In genomic region chr4:987689-988513, GRCh38 we compare ENCODE assay signal across 8 cellular contexts. TPM values are rescaled to one million over a fixed set of nuclear protein-coding genes. Genes with fewer than 3 reads are reported as not detected.
DNase-seq lines count a peak whose midpoint lies in the region; ATAC-seq and TF ChIP-seq lines count a peak whose summit lies in the region.

No MANE protein-coding gene starts in this region.

- peaks cover 0 to 2% of the 10 kb centered on the region in 2 donors for H3K36me3 Mint-ChIP-seq in CD4-positive, alpha-beta memory T cell

- WGBS in ovary, 3 donors: 55 to 65% (median 58%) methylated on average over 25 to 36 of the region's 36 CpGs

- POLR2A ChIA-PET in CD4-positive, alpha-beta memory T cell (lab: Charles Lee; ENCODE audit: partially characterized antibody): interaction anchor here (0.7 to 2.7 kb wide), 10 partner anchors 15 to 261 kb away, joined by 3 to 19 read pairs (median 4); partner anchors contain the start of genes CTBP1, DGKQ, GAK and TMEM175

- peaks cover 7 to 35% (median 15%) of the 10 kb centered on the region in 4 donors for H3K4me1 Mint-ChIP-seq in CD4-positive, alpha-beta memory T cell

- H3K27ac ChIP-seq in CD4-positive, alpha-beta memory T cell (ENCODE audit: low read depth, low read length): peak overlapping the region; percentile 60
- H3K27ac ChIP-seq in Peyer's patch (peak overlapping the region in 2 of 4 donors; percentile 79 to 86), ovary (peak overlapping the region in 1 of 2 donors; percentile 44)

- H3K4me1 ChIP-seq in CD4-positive, alpha-beta memory T cell (ENCODE audit: insufficient read depth, low read length): peaks cover 34% of the 10 kb centered on the region
- peaks cover 1 to 43% (median 16%) of the 10 kb centered on the region in 4 donors for H3K4me1 ChIP-seq in Peyer's patch
- peaks cover 14% of the 10 kb centered on the region for H3K4me1 ChIP-seq in ovary (ENCODE audit: insufficient read depth)

- H3K27me3 Mint-ChIP-seq in CD4-positive, alpha-beta memory T cell: no peaks in the 10 kb centered on the region

- H3K27me3 ChIP-seq in CD4-positive, alpha-beta memory T cell (ENCODE audit: insufficient read depth, low read length): no peaks in the 10 kb centered on the region
- H3K27me3 ChIP-seq in Peyer's patch (no peaks in the 10 kb centered on the region), ovary (no peaks in the 10 kb centered on the region)

- no peaks in the 10 kb centered on the region for H3K36me3 ChIP-seq in CD4-positive, alpha-beta memory T cell (ENCODE audit: insufficient read depth, low read length)
- H3K36me3 ChIP-seq in Peyer's patch (peaks cover 0 to 23% (median 0%) of the 10 kb centered on the region in 3 donors), ovary (no peaks in the 10 kb centered on the region)

- no peak for ATAC-seq in GM19035 (IDR thresholded peaks at IDR 0.05; ENCODE audit: unreplicated experiment)

- no peak for TF ChIP-seq EP300 in ovary (IDR thresholded peaks at IDR 0.05)

- peak overlapping the region in 5 of 7 donors; percentile 37 to 87 (median 57) for H3K27ac Mint-ChIP-seq in CD4-positive, alpha-beta memory T cell

- DNase-seq in CD4-positive, alpha-beta memory T cell: no peak
- no peak for DNase-seq in Peyer's patch
- no peak for DNase-seq in epithelial cell of proximal tubule (ENCODE audit: low read depth)
- peak in 2 of 5 donors; percentile 18 to 42 for DNase-seq in ovary
- DNase-seq in SIG-M5 treated with dmso at 0.1 percent for 504 hours (lab: John Stamatoyannopoulos, UW; ENCODE audit: unreplicated experiment): no peak
- no peak for DNase-seq in NCI-H774 (lab: John Stamatoyannopoulos, UW)
- DNase-seq in medulla oblongata (ENCODE audit: extremely low spot score): no peak

- TF ChIP-seq POLR2A in Peyer's patch (IDR thresholded peaks at IDR 0.05): no peak
- TF ChIP-seq POLR2A in ovary (IDR thresholded peaks at IDR 0.05): no peak

- H3K4me3 ChIP-seq in CD4-positive, alpha-beta memory T cell (ENCODE audit: low read length in 2 of 2): peak overlapping the region in 1 of 2 donors; percentile 83
- H3K4me3 ChIP-seq in Peyer's patch (peak overlapping the region; percentile 57 to 98 (median 72)), epithelial cell of proximal tubule (ENCODE audit: low read depth, low read length) (peak overlapping the region; percentile 72), ovary (peak overlapping the region; percentile 68)

- no peaks in the 10 kb centered on the region for H3K9me3 Mint-ChIP-seq in CD4-positive, alpha-beta memory T cell

- no peak for TF ChIP-seq CTCF in Peyer's patch (IDR thresholded peaks at IDR 0.05)
- no peak for TF ChIP-seq CTCF in epithelial cell of proximal tubule (conservative IDR thresholded peaks at IDR 0.05; ENCODE audit: low read depth, low read length)
- TF ChIP-seq CTCF in ovary (IDR thresholded peaks at IDR 0.05): no peak

- CTCF ChIA-PET in CD4-positive, alpha-beta memory T cell (lab: Charles Lee; ENCODE audit: partially characterized antibody): interaction anchor here (1.1 to 2.4 kb wide), 2 partner anchors 56 to 246 kb away, joined by 3 to 29 read pairs; partner anchors contain the start of genes GAK and TMEM175

- no peaks in the 10 kb centered on the region for H3K9me3 ChIP-seq in CD4-positive, alpha-beta memory T cell (ENCODE audit: control insufficient read depth in 1 of 2, low read length in 2 of 2)
- H3K9me3 ChIP-seq in Peyer's patch (no peaks in the 10 kb centered on the region), ovary (no peaks in the 10 kb centered on the region)

- H3K4me3 Mint-ChIP-seq in CD4-positive, alpha-beta memory T cell: peak overlapping the region; percentile 69 to 87 (median 80)

- intact Hi-C loops in CD4-positive, alpha-beta memory T cell (cut with micrococcal nuclease): loop anchor here (1.0 to 2.0 kb wide), 3 partner anchors 23 to 245 kb away; partner anchors contain the start of genes FGFRL1, GAK and TMEM175
- intact Hi-C loops in ovary (cut with DNase I): loop anchor here in 3 of 4 donors (5.0 to 10.0 kb wide), 3 partner anchors 243 to 253 kb away; no protein-coding TSS in a partner anchor

RNA-seq across cellular contexts. Expression of gene IDUA, which starts 1.1 kb away (rescaled TPM):
- 10 to 100 TPM; 63.0 to 64.1 TPM for total RNA-seq in CD4-positive, alpha-beta memory T cell
- 10 to 100 TPM in 1 of 2 donors, 1 to 10 TPM in 1; 5.0 to 14.4 TPM for polyA plus RNA-seq in CD4-positive, alpha-beta memory T cell
- total RNA-seq in Peyer's patch (100 to 1,000 TPM in 1 of 4 donors, 10 to 100 TPM in 3; 40.4 to 114 (median 71.4) TPM), epithelial cell of proximal tubule (0.87 and 5.8 TPM in 2 replicates), ovary (10 to 100 TPM; 13.9 to 49.1 (median 33.9) TPM)
- 10 to 100 TPM in 1 of 2 donors, 1 to 10 TPM in 1; 3.1 to 17.2 TPM for polyA plus RNA-seq in ovary

RNA-seq across cellular contexts. Expression of gene SLC26A1, which starts 5.3 kb away (rescaled TPM):
- 1 to 10 TPM in 1 of 2 experiments, under 1 TPM in 1; 0.55 to 1.6 TPM for total RNA-seq in CD4-positive, alpha-beta memory T cell
- 1 to 10 TPM in 1 of 2 donors, under 1 TPM in 1; 0.59 to 1.0 TPM for polyA plus RNA-seq in CD4-positive, alpha-beta memory T cell
- total RNA-seq in Peyer's patch (10 to 100 TPM in 3 of 4 donors, under 1 TPM in 1; 0.83 to 35.7 (median 24.3) TPM), epithelial cell of proximal tubule (0.35 and 1.3 TPM in 2 replicates), ovary (1 to 10 TPM in 1 of 7 donors, under 1 TPM in 5, not detected in 1; 0.10 to 1.1 (median 0.21) TPM)
- polyA plus RNA-seq in ovary: under 1 TPM; 0.28 to 0.36 TPM

RNA-seq across cellular contexts. Expression of gene DGKQ, which starts 14.5 kb away (rescaled TPM):
- total RNA-seq in CD4-positive, alpha-beta memory T cell: 10 to 100 TPM; 25.9 to 29.6 TPM
- 10 to 100 TPM in 1 of 2 donors, 1 to 10 TPM in 1; 1.9 to 10.6 TPM for polyA plus RNA-seq in CD4-positive, alpha-beta memory T cell
- 100 to 1,000 TPM in 2 of 4 donors, 10 to 100 TPM in 2; 32.2 to 119 (median 101) TPM for total RNA-seq in Peyer's patch
- total RNA-seq in epithelial cell of proximal tubule: 11.1 and 16.9 TPM in 2 replicates
- 10 to 100 TPM in 2 of 7 donors, 1 to 10 TPM in 5; 5.5 to 12.9 (median 7.0) TPM for total RNA-seq in ovary
- polyA plus RNA-seq in ovary: 1 to 10 TPM in 1 of 2 donors, under 1 TPM in 1; 0.53 to 5.7 TPM

RNA-seq across cellular contexts. Expression of gene FGFRL1, which starts 23.5 kb away (rescaled TPM):
- 10 to 100 TPM; 22.4 TPM for total RNA-seq in CD4-positive, alpha-beta memory T cell
- polyA plus RNA-seq in CD4-positive, alpha-beta memory T cell: 1 to 10 TPM in 1 of 2 donors, under 1 TPM in 1; 0.64 to 2.3 TPM
- total RNA-seq in Peyer's patch (10 to 100 TPM; 10.3 to 29.7 (median 26.8) TPM), epithelial cell of proximal tubule (43.6 and 52.5 TPM in 2 replicates), ovary (10 to 100 TPM; 23.4 to 59.1 (median 40.2) TPM)
- polyA plus RNA-seq in ovary: 10 to 100 TPM; 29.5 to 29.6 TPM

RNA-seq across cellular contexts. Expression of gene TMEM175, which starts 55.6 kb away (rescaled TPM):
- 10 to 100 TPM; 45.7 to 52.3 TPM for total RNA-seq in CD4-positive, alpha-beta memory T cell
- polyA plus RNA-seq in CD4-positive, alpha-beta memory T cell: 10 to 100 TPM; 11.5 to 16.9 TPM
- 100 to 1,000 TPM in 1 of 4 donors, 10 to 100 TPM in 3; 46.1 to 111 (median 56.6) TPM for total RNA-seq in Peyer's patch
- total RNA-seq in epithelial cell of proximal tubule: 10.2 and 11.4 TPM in 2 replicates
- 10 to 100 TPM; 10.6 to 28.4 (median 21.2) TPM for total RNA-seq in ovary
- polyA plus RNA-seq in ovary: 10 to 100 TPM; 10.9 to 25.1 TPM
